In genomic region chr1:180225403-180225802, GRCh38 we compare ENCODE assay signal across 31 cellular contexts. TPM values are rescaled to one million over a fixed set of nuclear protein-coding genes. Genes with fewer than 3 reads are reported as not detected.
"Had no signal": no experiment of that assay in that cellular context is flagged by ENCODE, and none has a peak within 500 bp of the region (broad histone marks: within the 10 kb centered on the region; RNA-seq: fewer than 3 reads in every experiment).

No MANE protein-coding gene starts in this region.

- ATAC-seq: effector memory CD8-positive, alpha-beta T cell; esophagus mucosa; gastrocnemius medialis; heart right ventricle; left cardiac atrium; left lung; left ventricle myocardium superior; lower lobe of right lung; mucosa of descending colon had no signal

- H3K4me3 ChIP-seq: colonic mucosa, esophagus squamous epithelium, gastrocnemius medialis, heart right ventricle, left lung, lower lobe of right lung, mucosa of descending colon had no signal

- H3K9me3 ChIP-seq: colonic mucosa, esophagus squamous epithelium, gastrocnemius medialis, heart right ventricle, left lung, lower lobe of right lung, mucosa of descending colon had no signal

- H3K27ac Mint-ChIP-seq: dendritic cell treated with granulocyte-macrophage colony-stimulating factor and Interleukin-4, amounts not matched to agents 40 ng/mL and 50 ng/mL, for 4 days; effector memory CD8-positive, alpha-beta T cell; endodermal cell; mesothelial cell of epicardium had no signal

- H3K36me3 Mint-ChIP-seq: mesothelial cell of epicardium had no signal

- H3K36me3 ChIP-seq: colonic mucosa, esophagus squamous epithelium, gastrocnemius medialis, heart right ventricle, left lung, lower lobe of right lung had no signal

- DNase-seq: colonic mucosa; cortex of kidney; effector CD8-positive, alpha-beta T cell; effector memory CD8-positive, alpha-beta T cell; endodermal cell; erythroblast; esophagus squamous epithelium; foreskin fibroblast; foreskin melanocyte; gastrocnemius medialis; glutamatergic neuron; head of caudate nucleus; heart right ventricle; hippocampal formation; left cardiac atrium; left lung; left ventricle myocardium superior; lower lobe of right lung; mesenchymal stem cell; mucosa of descending colon had no signal

- H3K9me3 Mint-ChIP-seq: dendritic cell treated with granulocyte-macrophage colony-stimulating factor and Interleukin-4, amounts not matched to agents 40 ng/mL and 50 ng/mL, for 4 days; effector memory CD8-positive, alpha-beta T cell; endodermal cell; mesothelial cell of epicardium had no signal

- FAIRE-seq: endometrium, islet of Langerhans, keratinocyte had no signal

- H3K27ac ChIP-seq: colonic mucosa, epithelial cell of prostate, esophagus squamous epithelium, gastrocnemius medialis, heart right ventricle, left lung, lower lobe of right lung had no signal

- H3K4me3 Mint-ChIP-seq: dendritic cell treated with granulocyte-macrophage colony-stimulating factor and Interleukin-4, amounts not matched to agents 40 ng/mL and 50 ng/mL, for 4 days; effector memory CD8-positive, alpha-beta T cell; endodermal cell; mesothelial cell of epicardium had no signal

RNA-seq across cellular contexts. Expression of gene LHX4, which starts 4.7 kb away (rescaled TPM):
- total RNA-seq: dermis microvascular lymphatic vessel endothelial cell, endodermal cell, gastrocnemius medialis, glomerular endothelial cell, heart right ventricle, kidney epithelial cell, left cardiac atrium, left ventricle myocardium superior, lower lobe of right lung, lung microvascular endothelial cell had no signal
- polyA plus RNA-seq: keratinocyte had no signal
